8 cellular contexts compared by ENCODE assay signal in the genomic region with DNA sequence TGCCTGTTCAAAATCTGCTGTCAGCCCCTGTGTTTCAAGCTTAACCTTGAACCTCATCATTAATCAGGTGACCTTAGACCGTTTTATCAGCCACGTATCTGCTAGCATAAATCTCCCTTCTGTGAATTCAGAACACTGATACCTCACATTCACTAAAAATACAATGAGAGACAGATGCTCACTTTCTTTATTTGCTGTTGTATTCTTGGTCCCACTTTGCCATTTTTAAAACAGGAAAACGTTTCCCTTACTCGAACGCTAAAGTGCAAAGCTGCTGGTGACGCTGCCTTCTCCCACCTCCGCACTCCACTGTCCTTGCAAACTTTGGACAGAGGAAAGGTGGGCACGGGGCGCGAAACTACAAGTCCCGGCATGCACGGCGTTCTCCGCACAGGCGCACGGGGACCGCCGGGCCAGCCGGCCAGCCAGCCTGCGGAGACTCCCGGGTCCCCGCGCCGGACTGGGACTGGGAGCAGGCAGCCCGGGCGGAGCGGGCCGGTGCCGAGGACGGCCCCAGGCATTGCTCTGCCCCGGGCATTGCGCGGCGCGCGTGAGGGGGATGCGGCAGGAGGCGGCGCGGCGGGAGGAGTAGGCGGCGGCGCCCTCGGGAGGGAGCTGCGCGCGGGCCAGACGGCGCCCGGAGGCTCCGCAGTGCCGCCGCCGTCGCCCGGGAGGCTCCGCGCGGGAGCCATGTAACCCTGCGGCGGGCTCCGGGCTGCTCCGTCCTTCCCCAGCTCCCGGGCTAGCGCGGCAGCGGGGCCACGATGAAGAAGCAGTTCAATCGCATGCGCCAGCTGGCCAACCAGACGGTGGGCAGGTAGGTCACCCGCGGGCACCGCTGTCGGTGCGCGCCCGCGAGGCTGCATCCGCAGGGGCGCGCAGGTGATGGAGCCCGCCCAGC. TPM values are rescaled to one million over a fixed set of nuclear protein-coding genes. Genes with fewer than 3 reads are reported as not detected.
DNase-seq lines count a peak whose midpoint lies in the region; ATAC-seq lines count a peak whose summit lies in the region.

A gene with protein sequence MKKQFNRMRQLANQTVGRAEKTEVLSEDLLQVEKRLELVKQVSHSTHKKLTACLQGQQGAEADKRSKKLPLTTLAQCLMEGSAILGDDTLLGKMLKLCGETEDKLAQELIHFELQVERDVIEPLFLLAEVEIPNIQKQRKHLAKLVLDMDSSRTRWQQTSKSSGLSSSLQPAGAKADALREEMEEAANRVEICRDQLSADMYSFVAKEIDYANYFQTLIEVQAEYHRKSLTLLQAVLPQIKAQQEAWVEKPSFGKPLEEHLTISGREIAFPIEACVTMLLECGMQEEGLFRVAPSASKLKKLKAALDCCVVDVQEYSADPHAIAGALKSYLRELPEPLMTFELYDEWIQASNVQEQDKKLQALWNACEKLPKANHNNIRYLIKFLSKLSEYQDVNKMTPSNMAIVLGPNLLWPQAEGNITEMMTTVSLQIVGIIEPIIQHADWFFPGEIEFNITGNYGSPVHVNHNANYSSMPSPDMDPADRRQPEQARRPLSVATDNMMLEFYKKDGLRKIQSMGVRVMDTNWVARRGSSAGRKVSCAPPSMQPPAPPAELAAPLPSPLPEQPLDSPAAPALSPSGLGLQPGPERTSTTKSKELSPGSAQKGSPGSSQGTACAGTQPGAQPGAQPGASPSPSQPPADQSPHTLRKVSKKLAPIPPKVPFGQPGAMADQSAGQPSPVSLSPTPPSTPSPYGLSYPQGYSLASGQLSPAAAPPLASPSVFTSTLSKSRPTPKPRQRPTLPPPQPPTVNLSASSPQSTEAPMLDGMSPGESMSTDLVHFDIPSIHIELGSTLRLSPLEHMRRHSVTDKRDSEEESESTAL (plus strand): TSS at position 424 of the 901 bp plus-strand sequence. CDS start 341 bp downstream, at position 765.

- peak; percentile 94 for ATAC-seq in GM19438 (IDR thresholded peaks at IDR 0.05; ENCODE audit: low read depth, unreplicated experiment)
- ATAC-seq in HG03439 (IDR thresholded peaks at IDR 0.05; ENCODE audit: unreplicated experiment) = peak; percentile 83

- DNase-seq in Daoy (ENCODE audit: low read depth) (peak; percentile 83), SHP77 treated with DMSO at 0.1 percent for 48 hours (lab: John Stamatoyannopoulos, UW) (peak; percentile 36), cortex of kidney (lab: John Stamatoyannopoulos, UW) (peak; percentile 22), left kidney (ENCODE audit: low read depth, low spot score) (peak; percentile 93), SKM-1 (lab: John Stamatoyannopoulos, UW; ENCODE audit: unreplicated experiment) (no peak)
- DNase-seq in stimulated activated CD4-positive, alpha-beta T cell treated with anti-CD3 and anti-CD28 coated beads, Interleukin-4, amount 100 ng/mL, for 1 hour = peak; percentile 8

RNA-seq across cellular contexts. Expression of the gene that starts here (rescaled TPM):
- total RNA-seq in Daoy (2014; rRNA removed; shearing (Covaris generic)) = 4.6 and 5.7 TPM in 2 replicates
